In genomic region chr16:75043175-75043937, GRCh38 we compare ENCODE assay signal across 10 cellular contexts. TPM values are rescaled to one million over a fixed set of nuclear protein-coding genes. Genes with fewer than 3 reads are reported as not detected.
DNase-seq lines count a peak whose midpoint lies in the region; ATAC-seq and TF ChIP-seq lines count a peak whose summit lies in the region.
"Had no signal": no experiment of that assay in that cellular context is flagged by ENCODE, and none has a peak within 500 bp of the region (broad histone marks: within the 10 kb centered on the region; RNA-seq: fewer than 3 reads in every experiment).

No MANE protein-coding gene starts in this region.

- peak overlapping the region in 4 of 5 experiments; percentile 0 to 78 (median 42) for H3K27ac Mint-ChIP-seq in brain
- H3K27ac Mint-ChIP-seq: activated naive CD4-positive, alpha-beta T cell treated with anti-CD3 and anti-CD28 coated beads for 36 hours had no signal

- no peak for TF ChIP-seq CTCF in brain (conservative IDR thresholded peaks at IDR 0.05)

- DNase-seq in NOMO-1 treated with DMSO at 0.1 percent for 48 hours (lab: John Stamatoyannopoulos, UW; ENCODE audit: unreplicated experiment) (peak; percentile 35), NOMO-1 treated with dmso at 0.1 percent for 144 hours (lab: John Stamatoyannopoulos, UW; ENCODE audit: unreplicated experiment) (no peak), superior temporal gyrus (ENCODE audit: extremely low spot score) (peak; percentile 29), HK-2 (ENCODE audit: unreplicated experiment) (no peak), SW480 (ENCODE audit: low spot score) (no peak)
- DNase-seq: activated naive CD4-positive, alpha-beta T cell treated with anti-CD3 and anti-CD28 coated beads for 36 hours; HCEC 1CT had no signal

- ATAC-seq in HG03103 (IDR thresholded peaks at IDR 0.05; ENCODE audit: low read depth, unreplicated experiment) (peak; percentile 61), HG03039 (IDR thresholded peaks at IDR 0.05; ENCODE audit: unreplicated experiment) (no peak)

- peaks cover 64% of the 10 kb centered on the region for H3K36me3 Mint-ChIP-seq in brain

- H3K4me3 Mint-ChIP-seq in brain, result no peak overlapping the region
- H3K4me3 Mint-ChIP-seq: activated naive CD4-positive, alpha-beta T cell treated with anti-CD3 and anti-CD28 coated beads for 36 hours had no signal

- H3K4me1 Mint-ChIP-seq in brain, result peaks cover 42% of the 10 kb centered on the region

- H3K9me3 Mint-ChIP-seq in brain, result peaks cover 4 to 44% (median 21%) of the 10 kb centered on the region in 5 experiments

- H3K27me3 Mint-ChIP-seq in brain, result no peaks in the 10 kb centered on the region

RNA-seq across cellular contexts. Expression of gene ZNRF1, which starts 44.5 kb away (rescaled TPM):
- polyA plus RNA-seq in brain (ENCODE audit: insufficient read depth, low read depth, low replicate concordance), result 39.0 TPM

RNA-seq across cellular contexts. Expression of gene WDR59, which starts 58.4 kb away (rescaled TPM):
- polyA plus RNA-seq in brain (ENCODE audit: insufficient read depth, low read depth, low replicate concordance), result 24.9 TPM

Comparison
In these comparisons a context has a peak if more than half of its experiments do, and no peak if none do; other contexts are left out.
1. DNase-seq: peak in NOMO-1 treated with DMSO at 0.1 percent for 48 hours (single experiment) and superior temporal gyrus (single experiment); none in NOMO-1 treated with dmso at 0.1 percent for 144 hours (single experiment), HK-2 (single experiment) and SW480 (single experiment).